6 cellular contexts compared by ENCODE assay signal in the genomic region with DNA sequence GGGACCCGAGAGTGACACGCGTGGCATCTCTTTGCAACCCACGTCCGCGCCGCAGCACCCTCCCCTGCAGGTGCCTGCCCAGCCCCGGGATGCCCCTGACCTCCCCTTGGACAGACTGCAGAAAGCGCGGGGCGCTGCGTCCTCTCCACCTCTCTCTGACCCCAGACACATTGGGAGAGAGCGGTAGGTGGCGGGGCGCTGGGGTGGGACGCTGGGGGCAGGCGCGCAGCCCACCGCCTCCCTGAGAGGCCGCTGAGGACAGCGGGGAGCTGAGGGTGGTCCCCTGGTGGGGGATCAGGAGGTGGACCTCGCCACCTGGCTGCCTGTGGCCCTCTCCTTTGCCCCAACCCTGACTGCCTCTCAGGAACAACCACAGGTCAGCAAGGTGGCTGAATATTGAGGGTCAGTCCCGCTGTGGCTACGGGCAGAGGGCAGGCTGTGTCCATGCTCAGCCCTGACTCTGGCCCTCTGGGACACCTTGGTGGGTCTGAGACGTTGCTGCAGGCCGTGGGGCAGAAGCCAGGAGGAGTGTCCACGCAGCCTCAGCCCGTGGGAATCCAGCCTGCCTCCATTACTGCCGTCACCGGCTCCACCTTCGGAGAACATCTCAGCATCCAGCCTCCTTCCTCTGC. TPM values are rescaled to one million over a fixed set of nuclear protein-coding genes. Genes with fewer than 3 reads are reported as not detected.
DNase-seq lines count a peak whose midpoint lies in the region; ATAC-seq and TF ChIP-seq lines count a peak whose summit lies in the region.

No MANE protein-coding gene starts in this region.

- peaks cover 0 to 50% (median 38%) of the 10 kb centered on the region in 4 donors for H3K4me1 ChIP-seq in tibial nerve

- TF ChIP-seq CTCF in tibial nerve (IDR thresholded peaks at IDR 0.05) = no peak

- H3K4me3 Mint-ChIP-seq in stimulated activated naive CD8-positive, alpha-beta T cell treated with anti-CD3 and anti-CD28 coated beads, Interleukin-15, Interleukin-2, amounts not matched to agents 100 ng/mL and 50 ng/mL, for 24 hours = peak overlapping the region; percentile 79

- H3K27me3 Mint-ChIP-seq in stimulated activated naive CD8-positive, alpha-beta T cell treated with anti-CD3 and anti-CD28 coated beads, Interleukin-15, Interleukin-2, amounts not matched to agents 100 ng/mL and 50 ng/mL, for 24 hours = no peaks in the 10 kb centered on the region

- peaks cover 24% of the 10 kb centered on the region for H3K36me3 Mint-ChIP-seq in stimulated activated naive CD8-positive, alpha-beta T cell treated with anti-CD3 and anti-CD28 coated beads, Interleukin-15, Interleukin-2, amounts not matched to agents 100 ng/mL and 50 ng/mL, for 24 hours (ENCODE audit: low read depth)

- 28 to 33% methylated on average over 1 to 9 of the region's 31 CpGs for WGBS in tibial nerve, 2 donors

- no peak overlapping the region for H3K27ac Mint-ChIP-seq in stimulated activated naive CD8-positive, alpha-beta T cell treated with anti-CD3 and anti-CD28 coated beads, Interleukin-15, Interleukin-2, amounts not matched to agents 100 ng/mL and 50 ng/mL, for 24 hours

- no peak for DNase-seq in stimulated activated naive CD8-positive, alpha-beta T cell treated with anti-CD3 and anti-CD28 coated beads, Interleukin-15, Interleukin-2, amounts not matched to agents 100 U/mL and 50 U/mL, for 24 hours
- DNase-seq in cardiac septum (ENCODE audit: low spot score) (peak; percentile 74), tibial nerve (ENCODE audit: low spot score in 2 of 2) (no peak)

- peak overlapping the region; percentile 78 to 90 (median 84) for H3K4me3 ChIP-seq in tibial nerve

- H3K36me3 ChIP-seq in tibial nerve = no peaks in the 10 kb centered on the region

- no peaks in the 10 kb centered on the region for H3K9me3 Mint-ChIP-seq in stimulated activated naive CD8-positive, alpha-beta T cell treated with anti-CD3 and anti-CD28 coated beads, Interleukin-15, Interleukin-2, amounts not matched to agents 100 ng/mL and 50 ng/mL, for 24 hours

- intact Hi-C loops in cardiac septum (cut with DNase I) = no loop called here

- TF ChIP-seq POLR2A in tibial nerve (IDR thresholded peaks at IDR 0.05) = no peak

- no peaks in the 10 kb centered on the region for H3K27me3 ChIP-seq in tibial nerve

- H3K4me1 Mint-ChIP-seq in stimulated activated naive CD8-positive, alpha-beta T cell treated with anti-CD3 and anti-CD28 coated beads, Interleukin-15, Interleukin-2, amounts not matched to agents 100 ng/mL and 50 ng/mL, for 24 hours (ENCODE audit: low read depth) = peaks cover 40% of the 10 kb centered on the region

- ATAC-seq in stimulated activated naive CD8-positive, alpha-beta T cell treated with anti-CD3 and anti-CD28 coated beads, Interleukin-15, Interleukin-2, amounts not matched to agents 100 U/mL and 50 U/mL, for 24 hours = no peak
- ATAC-seq in GM19397 (IDR thresholded peaks at IDR 0.05; ENCODE audit: unreplicated experiment) (no peak), HG02759 (IDR thresholded peaks at IDR 0.05; ENCODE audit: unreplicated experiment) (no peak)

- H3K27ac ChIP-seq in tibial nerve = peak overlapping the region; percentile 47 to 89 (median 82)

- no peaks in the 10 kb centered on the region for H3K9me3 ChIP-seq in tibial nerve

- no peak for TF ChIP-seq EP300 in tibial nerve (IDR thresholded peaks at IDR 0.05)

RNA-seq across cellular contexts. Expression of a gene that starts 0.8 kb away (rescaled TPM):
- total RNA-seq in cardiac septum (37.2 TPM), tibial nerve (10 to 100 TPM; 42.2 to 61.0 (median 53.5) TPM)

RNA-seq across cellular contexts. Expression of a gene that starts 5.8 kb away (rescaled TPM):
- total RNA-seq in cardiac septum (2.4 TPM), tibial nerve (10 to 100 TPM in 2 of 4 donors, 1 to 10 TPM in 2; 5.4 to 14.9 (median 9.8) TPM)

RNA-seq across cellular contexts. Expression of a gene that starts 27.9 kb away (rescaled TPM):
- total RNA-seq in cardiac septum (2.6 TPM), tibial nerve (1 to 10 TPM in 3 of 4 donors, under 1 TPM in 1; 0.84 to 3.0 (median 1.8) TPM)

RNA-seq across cellular contexts. Expression of a gene that starts 33.3 kb away (rescaled TPM):
- total RNA-seq in cardiac septum (60.8 TPM), tibial nerve (100 to 1,000 TPM in 1 of 4 donors, 10 to 100 TPM in 3; 34.3 to 125 (median 69.6) TPM)

RNA-seq across cellular contexts. Expression of a gene that starts 34.0 kb away (rescaled TPM):
- 10.5 TPM for total RNA-seq in cardiac septum
- 10 to 100 TPM; 17.5 to 22.2 (median 19.7) TPM for total RNA-seq in tibial nerve
